2 cellular contexts compared by ENCODE assay signal in the genomic region with DNA sequence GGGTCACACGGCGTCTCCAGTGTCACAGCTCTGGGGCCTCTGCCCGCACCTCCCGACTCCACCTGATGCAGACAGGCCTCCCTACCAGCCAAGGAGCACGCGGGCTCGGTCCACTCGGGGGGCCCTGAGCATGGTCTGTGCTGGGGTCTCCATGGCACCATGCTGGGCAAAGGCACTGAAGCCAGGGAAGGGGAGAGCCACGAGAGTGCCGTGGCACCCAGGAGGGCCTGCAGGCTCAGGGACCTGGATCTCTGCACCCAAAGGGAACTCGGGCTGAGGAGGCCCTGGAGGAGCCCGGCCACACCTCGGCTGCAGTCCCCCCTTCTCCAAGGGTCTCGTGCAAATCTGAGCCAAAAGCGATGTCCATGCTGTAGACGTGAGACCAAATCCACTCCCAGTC. TPM values are rescaled to one million over a fixed set of nuclear protein-coding genes. Genes with fewer than 3 reads are reported as not detected.
"Had no signal": no experiment of that assay in that cellular context is flagged by ENCODE, and none has a peak within 500 bp of the region (broad histone marks: within the 10 kb centered on the region; RNA-seq: fewer than 3 reads in every experiment).

No MANE protein-coding gene starts in this region.

RNA-seq across cellular contexts. Expression of a gene that starts 59.9 kb away (rescaled TPM):
- total RNA-seq: RPMI7951, smooth muscle cell had no signal
- polyA plus RNA-seq: smooth muscle cell had no signal
